ENCODE assay signal across 8 cellular contexts in genomic region chr18:24397694-24398365, GRCh38. TPM values are rescaled to one million over a fixed set of nuclear protein-coding genes. Genes with fewer than 3 reads are reported as not detected.
DNase-seq lines count a peak whose midpoint lies in the region; ATAC-seq and TF ChIP-seq lines count a peak whose summit lies in the region.

Gene OSBPL1A (minus strand): TSS chr18:24397824. CDS start chr18:24377533, 20,291 bp downstream.

- H3K27ac ChIP-seq in smooth muscle cell (ENCODE audit: low read depth): peak within 1 kb of the TSS; percentile 87

- DNase-seq in DMS 273 (lab: John Stamatoyannopoulos, UW; ENCODE audit: unreplicated experiment) (peak; percentile 99), NCI-H446 (lab: John Stamatoyannopoulos, UW) (peak; percentile 88 to 97), inferior parietal cortex (ENCODE audit: extremely low spot score) (peak; percentile 79), smooth muscle cell (lab: John Stamatoyannopoulos, UW; ENCODE audit: unreplicated experiment) (peak; percentile 92)
- peak; percentile 68 for DNase-seq in activated CD4-positive, alpha-beta T cell treated with anti-CD3 and anti-CD28 coated beads for 1 hour
- peak; percentile 30 to 43 for DNase-seq in central memory CD8-positive, alpha-beta T cell (ENCODE audit: low spot score in 2 of 2)

- H3K36me3 Mint-ChIP-seq in central memory CD8-positive, alpha-beta T cell (ENCODE audit: insufficient read depth): peaks cover 2% of the 10 kb centered on the region

- peak within 1 kb of the TSS; percentile 91 for H2AFZ ChIP-seq in smooth muscle cell (ENCODE audit: low read depth)

- H4K20me1 ChIP-seq in smooth muscle cell (ENCODE audit: low read depth): no peaks in the 10 kb centered on the region

- no peaks in the 10 kb centered on the region for H3K36me3 ChIP-seq in smooth muscle cell (ENCODE audit: low read depth)

- 5% methylated on average over 27 of the region's 55 CpGs for WGBS in smooth muscle cell (ENCODE audit: low lambda C conversion rate)

- TF ChIP-seq CTCF in smooth muscle cell (IDR thresholded peaks at IDR 0.05; ENCODE audit: borderline replicate concordance, insufficient read depth, poor library complexity, severe bottlenecking): no peak

- H3K9ac ChIP-seq in smooth muscle cell (ENCODE audit: low read depth): peak within 1 kb of the TSS; percentile 76

- peak within 1 kb of the TSS; percentile 81 for H3K4me3 ChIP-seq in smooth muscle cell

- H3F3A ChIP-seq in smooth muscle cell (ENCODE audit: low read depth): peaks cover 31% of the 10 kb centered on the region

- ATAC-seq in HG03066 (IDR thresholded peaks at IDR 0.05; ENCODE audit: low read depth, unreplicated experiment) (peak; percentile 55), GM19395 (IDR thresholded peaks at IDR 0.05; ENCODE audit: unreplicated experiment) (no peak)
- peak; percentile 87 for ATAC-seq in central memory CD8-positive, alpha-beta T cell (replicated peaks; ENCODE audit: extremely low read depth, poor library complexity, severe bottlenecking)

- H3K4me2 ChIP-seq in smooth muscle cell: peak within 1 kb of the TSS; percentile 85

- no peak within 1 kb of the TSS for H3K27ac Mint-ChIP-seq in central memory CD8-positive, alpha-beta T cell (ENCODE audit: low read depth)

- peak within 1 kb of the TSS; percentile 90 for H3K4me3 Mint-ChIP-seq in central memory CD8-positive, alpha-beta T cell

- peaks cover 5% of the 10 kb centered on the region for H3K4me1 Mint-ChIP-seq in central memory CD8-positive, alpha-beta T cell

- no peaks in the 10 kb centered on the region for H3K9me3 ChIP-seq in smooth muscle cell (replicated peaks; ENCODE audit: low read depth)

- H3K9me3 Mint-ChIP-seq in central memory CD8-positive, alpha-beta T cell: no peaks in the 10 kb centered on the region

- H3K27me3 Mint-ChIP-seq in central memory CD8-positive, alpha-beta T cell: peaks cover 7% of the 10 kb centered on the region

- no peaks in the 10 kb centered on the region for H3K27me3 ChIP-seq in smooth muscle cell (ENCODE audit: low read depth)

- peaks cover 12% of the 10 kb centered on the region for H3K79me2 ChIP-seq in smooth muscle cell (ENCODE audit: low read depth)

- peaks cover 42% of the 10 kb centered on the region for H3K4me1 ChIP-seq in smooth muscle cell (ENCODE audit: low read depth)

RNA-seq across cellular contexts. Expression of gene OSBPL1A, which starts in this region (rescaled TPM):
- total RNA-seq in smooth muscle cell: 23.4 and 29.4 TPM in 2 replicates
- 15.3 and 18.1 TPM in 2 replicates for polyA plus RNA-seq in smooth muscle cell

Comparison
In these comparisons a context has a peak if more than half of its experiments do, and no peak if none do; other contexts are left out.
1. DNase-seq: peak in every context shown above with its lines; median percentile 99 in DMS 273; 92 in NCI-H446; 92 in smooth muscle cell; 79 in inferior parietal cortex; 68 in activated CD4-positive, alpha-beta T cell treated with anti-CD3 and anti-CD28 coated beads for 1 hour; 36 in central memory CD8-positive, alpha-beta T cell.